ENCODE assay signal across 20 cellular contexts in the genomic region with DNA sequence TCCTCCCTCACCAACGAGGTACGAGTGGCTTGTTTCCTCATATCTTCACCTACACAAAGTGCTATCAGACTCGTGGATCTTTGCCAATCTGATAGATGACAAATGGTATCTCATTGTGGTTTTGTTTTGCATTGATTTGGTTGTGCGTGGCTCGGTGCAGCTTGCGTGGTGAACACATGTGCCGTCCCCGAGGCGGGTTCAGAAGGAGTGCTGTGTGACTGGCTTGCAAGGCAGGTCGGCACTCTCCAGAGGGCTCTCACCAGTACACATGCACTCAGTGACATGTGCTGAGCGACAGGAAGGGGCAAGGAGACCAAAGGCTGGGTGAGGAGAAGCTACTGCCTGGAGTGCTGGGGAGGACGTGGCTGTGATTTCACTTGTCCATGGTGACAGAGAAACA.
DNase-seq lines count a peak whose midpoint lies in the region; ATAC-seq and TF ChIP-seq lines count a peak whose summit lies in the region.
"Had no signal": no experiment of that assay in that cellular context is flagged by ENCODE, and none has a peak within 500 bp of the region (broad histone marks: within the 10 kb centered on the region; RNA-seq: fewer than 3 reads in every experiment).

No MANE protein-coding gene starts in this region.

- no peak overlapping the region for H3K27ac ChIP-seq in foreskin keratinocyte
- H3K27ac ChIP-seq in MM.1S (ENCODE audit: low read length) = no peak overlapping the region
- H3K27ac ChIP-seq: gastrocnemius medialis, left lung had no signal

- ATAC-seq in foreskin keratinocyte = peak; percentile 40
- ATAC-seq: gastrocnemius medialis, GM23338, left lung, PC-3 had no signal

- no peak overlapping the region for H3K4me3 Mint-ChIP-seq in activated CD4-positive, alpha-beta T cell treated with anti-CD3 and anti-CD28 coated beads, Interleukin-2, amount 10 ng/mL, durations not matched to agents 24 days and 14 days
- no peak overlapping the region for H3K4me3 Mint-ChIP-seq in Calu3 (ENCODE audit: low read depth, unreplicated experiment)
- no peak overlapping the region for H3K4me3 Mint-ChIP-seq in MCF 10A (ENCODE audit: unreplicated experiment)
- H3K4me3 Mint-ChIP-seq: CD14-positive monocyte; dendritic cell treated with granulocyte-macrophage colony-stimulating factor and Interleukin-4, amounts not matched to agents 40 ng/mL and 50 ng/mL, for 4 days; GM23338; IgD-negative memory B cell had no signal

- H3K27me3 ChIP-seq in foreskin keratinocyte = peaks cover 22% of the 10 kb centered on the region
- H3K27me3 ChIP-seq in MM.1S (replicated peaks; ENCODE audit: insufficient read depth, low read length) = no peaks in the 10 kb centered on the region
- H3K27me3 ChIP-seq: gastrocnemius medialis had no signal

- H3K27me3 Mint-ChIP-seq in activated CD4-positive, alpha-beta T cell treated with anti-CD3 and anti-CD28 coated beads, Interleukin-2, amount 10 ng/mL, durations not matched to agents 24 days and 14 days = no peaks in the 10 kb centered on the region
- no peaks in the 10 kb centered on the region for H3K27me3 Mint-ChIP-seq in Calu3 (ENCODE audit: unreplicated experiment)
- no peaks in the 10 kb centered on the region for H3K27me3 Mint-ChIP-seq in MCF 10A (ENCODE audit: insufficient read depth, unreplicated experiment)
- H3K27me3 Mint-ChIP-seq: IgD-negative memory B cell had no signal

- H3K9ac ChIP-seq in MM.1S (ENCODE audit: low read length) = no peak overlapping the region

- no peak overlapping the region for H2AFZ ChIP-seq in MM.1S (ENCODE audit: low read length)
- H2AFZ ChIP-seq: GM23338 had no signal

- H3K4me1 Mint-ChIP-seq in activated CD4-positive, alpha-beta T cell treated with anti-CD3 and anti-CD28 coated beads, Interleukin-2, amount 10 ng/mL, durations not matched to agents 24 days and 14 days = peaks cover 3% of the 10 kb centered on the region
- H3K4me1 Mint-ChIP-seq in Calu3 (ENCODE audit: low read depth, unreplicated experiment) (peaks cover 49% of the 10 kb centered on the region), MCF 10A (ENCODE audit: insufficient read depth, unreplicated experiment) (peaks cover 49% of the 10 kb centered on the region)
- H3K4me1 Mint-ChIP-seq: GM23338 had no signal

- H3K4me2 ChIP-seq in MM.1S (ENCODE audit: low read depth, low read length) = no peak overlapping the region
- H3K4me2 ChIP-seq: GM23338 had no signal

- H3K4me1 ChIP-seq in foreskin keratinocyte = no peaks in the 10 kb centered on the region
- H3K4me1 ChIP-seq in MM.1S (ENCODE audit: low read length) = no peaks in the 10 kb centered on the region
- H3K4me1 ChIP-seq: left lung had no signal

- H3K79me2 ChIP-seq in MM.1S (ENCODE audit: low read length) = no peaks in the 10 kb centered on the region

- POLR2A ChIA-PET in MCF 10A (lab: Yijun Ruan, JAX) = interaction anchor here (1.6 to 5.4 kb wide), 2 partner anchors 10 to 30 kb away, joined by 8 to 41 read pairs; no protein-coding TSS in a partner anchor

- CTCF ChIA-PET in Calu3 (lab: Charles Lee) (no interaction called here), MCF 10A (lab: Yijun Ruan, JAX) (interaction anchor here (0.6 to 0.8 kb wide), 3 partner anchors 58 to 212 kb away, joined by 3 to 4 read pairs (median 3); no protein-coding TSS in a partner anchor)

- BruUV-seq in Calu3 (replicated peaks; lab: Mats Ljungman, UMichigan) = no TSS peak
- no TSS peak for BruUV-seq in MCF 10A (replicated peaks; lab: Mats Ljungman, UMichigan)

- no peak overlapping the region for H3K4me3 ChIP-seq in MM.1S (ENCODE audit: low read length)
- H3K4me3 ChIP-seq: gastrocnemius medialis, GM23338, left lung had no signal

- no peaks in the 10 kb centered on the region for H4K20me1 ChIP-seq in MM.1S (ENCODE audit: insufficient read depth, low read length)

- no peaks in the 10 kb centered on the region for H3K36me3 Mint-ChIP-seq in activated CD4-positive, alpha-beta T cell treated with anti-CD3 and anti-CD28 coated beads, Interleukin-2, amount 10 ng/mL, durations not matched to agents 24 days and 14 days (ENCODE audit: low read depth)
- peaks cover 6% of the 10 kb centered on the region for H3K36me3 Mint-ChIP-seq in Calu3 (ENCODE audit: insufficient read depth, unreplicated experiment)
- H3K36me3 Mint-ChIP-seq in MCF 10A (ENCODE audit: insufficient read depth, unreplicated experiment) = peaks cover 5% of the 10 kb centered on the region
- H3K36me3 Mint-ChIP-seq: CD14-positive monocyte, IgD-negative memory B cell had no signal

- H3K9me3 ChIP-seq in MM.1S (replicated peaks; ENCODE audit: insufficient read depth, low read length) = no peaks in the 10 kb centered on the region
- H3K9me3 ChIP-seq: gastrocnemius medialis, left lung had no signal

- no peaks in the 10 kb centered on the region for H3K9me2 ChIP-seq in MM.1S (replicated peaks; ENCODE audit: insufficient read depth, low read length)

- DNase-seq in activated CD4-positive, alpha-beta T cell treated with anti-CD3 and anti-CD28 coated beads, Interleukin-2, amount 10 ng/mL, durations not matched to agents 24 days and 14 days = peak; percentile 57
- DNase-seq in activated CD4-positive, alpha-beta T cell treated with anti-CD3 and anti-CD28 coated beads, Interleukin-2, amount 50 U/mL, for 4 hours = no peak
- peak; percentile 46 for DNase-seq in Calu3
- DNase-seq in NCI-H526 treated with DMSO at 0.1 percent for 48 hours (lab: John Stamatoyannopoulos, UW) = peak; percentile 66
- DNase-seq in foreskin keratinocyte = peak; percentile 54 to 79
- DNase-seq in NCI-H446 treated with DMSO at 0.1 percent for 48 hours (lab: John Stamatoyannopoulos, UW) = no peak
- DNase-seq in MCF 10A (ENCODE audit: unreplicated experiment) = no peak
- no peak for DNase-seq in MM.1S
- DNase-seq: activated CD4-positive, CD25-positive, alpha-beta regulatory T cell treated with anti-CD3 and anti-CD28 coated beads, Interleukin-2, amount 50 U/mL, for 72 hours; DMS53; erythroblast; gastrocnemius medialis; left lung; NCI-H2081; PC-3; T1000 had no signal

- intact Hi-C loops in activated CD4-positive, alpha-beta T cell treated with anti-CD3 and anti-CD28 coated beads, Interleukin-2, amount 10 ng/mL, durations not matched to agents 24 days and 14 days (cut with micrococcal nuclease) = no loop called here
- intact Hi-C loops in Calu3 (cut with micrococcal nuclease; ENCODE audit: unreplicated experiment) (loop anchor here (5.0 kb wide), 2 partner anchors 58 to 97 kb away; a partner anchor contains a TSS), MCF 10A (cut with micrococcal nuclease) (loop anchor here (5.0 kb wide), 1 partner anchor 58 kb away; no protein-coding TSS in a partner anchor)

- no peaks in the 10 kb centered on the region for H3K36me3 ChIP-seq in MM.1S (replicated peaks; ENCODE audit: insufficient read depth, low read length)
- H3K36me3 ChIP-seq: gastrocnemius medialis, left lung had no signal

- no peaks in the 10 kb centered on the region for H3F3A ChIP-seq in MM.1S (ENCODE audit: insufficient read depth, low read length)

- H3K27ac Mint-ChIP-seq in activated CD4-positive, alpha-beta T cell treated with anti-CD3 and anti-CD28 coated beads, Interleukin-2, amount 10 ng/mL, durations not matched to agents 24 days and 14 days = no peak overlapping the region
- H3K27ac Mint-ChIP-seq in Calu3 (ENCODE audit: unreplicated experiment) = no peak overlapping the region
- H3K27ac Mint-ChIP-seq in MCF 10A (ENCODE audit: low read depth, unreplicated experiment) = no peak overlapping the region
- H3K27ac Mint-ChIP-seq: GM23338 had no signal

- TF ChIP-seq CTCF in Calu3 (IDR thresholded peaks at IDR 0.05; ENCODE audit: unreplicated experiment) (no peak), foreskin keratinocyte (conservative IDR thresholded peaks at IDR 0.05) (no peak), MCF 10A (IDR thresholded peaks at IDR 0.05; ENCODE audit: unreplicated experiment) (no peak), MM.1S (IDR thresholded peaks at IDR 0.05; ENCODE audit: low read length) (no peak)

- no peaks in the 10 kb centered on the region for H3K9me3 Mint-ChIP-seq in activated CD4-positive, alpha-beta T cell treated with anti-CD3 and anti-CD28 coated beads, Interleukin-2, amount 10 ng/mL, durations not matched to agents 24 days and 14 days
- H3K9me3 Mint-ChIP-seq in Calu3 (ENCODE audit: low read depth, unreplicated experiment) (no peaks in the 10 kb centered on the region), MCF 10A (ENCODE audit: unreplicated experiment) (no peaks in the 10 kb centered on the region)
- H3K9me3 Mint-ChIP-seq: CD14-positive monocyte; dendritic cell treated with granulocyte-macrophage colony-stimulating factor and Interleukin-4, amounts not matched to agents 40 ng/mL and 50 ng/mL, for 4 days; GM23338; IgD-negative memory B cell had no signal

Comparison
In these comparisons a context has a peak if more than half of its experiments do, and no peak if none do; other contexts are left out.
1. DNase-seq: peak in activated CD4-positive, alpha-beta T cell treated with anti-CD3 and anti-CD28 coated beads, Interleukin-2, amount 10 ng/mL, durations not matched to agents 24 days and 14 days (single experiment), Calu3 (single experiment), NCI-H526 treated with DMSO at 0.1 percent for 48 hours (single experiment) and foreskin keratinocyte (2 of 2); none in activated CD4-positive, alpha-beta T cell treated with anti-CD3 and anti-CD28 coated beads, Interleukin-2, amount 50 U/mL, for 4 hours (0 of 2), NCI-H446 treated with DMSO at 0.1 percent for 48 hours (single experiment), MCF 10A (single experiment) and MM.1S (single experiment).